22 cellular contexts compared by ENCODE assay signal in genomic region chr4:129378346-129378745, GRCh38.
"Had no signal": no experiment of that assay in that cellular context is flagged by ENCODE, and none has a peak within 500 bp of the region (broad histone marks: within the 10 kb centered on the region; RNA-seq: fewer than 3 reads in every experiment).

No MANE protein-coding gene starts in this region.

- H3K36me3 ChIP-seq: esophagus muscularis mucosa, left ventricle myocardium inferior, spleen, vagina had no signal

- H3K9me3 ChIP-seq: esophagus muscularis mucosa, left ventricle myocardium inferior, spleen, testis, vagina had no signal

- H3K27me3 ChIP-seq: esophagus muscularis mucosa, hepatocyte, testis, vagina had no signal

- ATAC-seq: activated T-cell treated with anti-CD3 and anti-CD28 coated beads, Interleukin-2, amount 50 U/mL, for 72 hours; natural killer cell treated with Interleukin-12 subunit alpha and Interleukin-12 subunit beta and Interleukin-15 and Interleukin-18, amount 100 ng/mL, for 72 hours had no signal

- H3K4me1 ChIP-seq: spleen, testis, vagina had no signal

- DNase-seq: activated CD4-positive, alpha-beta memory T cell treated with anti-CD3 and anti-CD28 coated beads, Interleukin-2, amount 10 ng/mL, durations not matched to agents 7 days and 5 days; activated CD4-positive, alpha-beta T cell treated with anti-CD3 and anti-CD28 coated beads for 48 hours; activated effector memory CD4-positive, alpha-beta T cell treated with Interleukin-2 at 50 U/mL for 16 hours; activated naive CD4-positive, alpha-beta T cell treated with anti-CD3 and anti-CD28 coated beads, Interleukin-2, amount 10 ng/mL, durations not matched to agents 7 days and 5 days; activated T-cell treated with anti-CD3 and anti-CD28 coated beads, Interleukin-2, amount 50 U/mL, for 72 hours; amygdala; glutamatergic neuron; immature natural killer cell; kidney glomerular epithelial cell; left ventricle myocardium inferior; mammary epithelial cell; retina; spleen; stimulated activated CD4-positive, alpha-beta T cell treated with anti-CD3 and anti-CD28 coated beads, Interleukin-4, amount 100 ng/mL, for 1 hour; stimulated activated naive CD4-positive, alpha-beta T cell; testis; trophoblast cell had no signal

- H3K27ac ChIP-seq: coronary artery, esophagus muscularis mucosa, hepatocyte, left ventricle myocardium inferior, spleen, testis, vagina had no signal

- H3K4me3 ChIP-seq: coronary artery, esophagus muscularis mucosa, hepatocyte, left ventricle myocardium inferior, spleen, testis, vagina had no signal
